In the genomic region with DNA sequence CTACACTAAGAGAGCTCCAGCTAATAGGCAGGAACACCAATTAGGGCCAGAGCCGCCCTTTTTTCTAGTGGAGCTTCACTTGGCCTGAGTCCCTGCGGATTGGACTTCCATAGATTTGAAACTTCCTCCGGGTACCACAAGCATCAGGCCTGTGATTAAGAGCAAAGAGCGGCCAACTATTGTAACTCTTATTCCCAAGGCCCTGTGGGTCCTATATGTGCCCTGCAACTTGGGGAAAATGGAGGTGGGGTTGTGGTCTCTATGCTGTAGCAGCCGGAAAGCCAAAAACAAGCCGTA, we compare ENCODE assay signal across 1 cellular context.
TF ChIP-seq lines count a peak whose summit lies in the region.

A gene (plus strand): TSS at position 198 of the 297 bp plus-strand sequence. CDS start 16,488 bp downstream, outside the sequence.

TF ChIP-seq in GM12878, 131 proteins besides CTCF, POLR2A, EP300 and RAD21:
- TF ChIP-seq CHD2 (IDR thresholded peaks at IDR 0.05; ENCODE audit: borderline replicate concordance, low read depth, low read length) = 0 out of 2 replicates have a peak, but pooled peaks have one; percentile 6
- TF ChIP-seq MYC (IDR thresholded peaks at IDR 0.05; ENCODE audit: insufficient read depth, insufficient read length, insufficient replicate concordance, low read length, severe bottlenecking) = no peak
